ENCODE assay signal across 1 cellular context in the genomic region with DNA sequence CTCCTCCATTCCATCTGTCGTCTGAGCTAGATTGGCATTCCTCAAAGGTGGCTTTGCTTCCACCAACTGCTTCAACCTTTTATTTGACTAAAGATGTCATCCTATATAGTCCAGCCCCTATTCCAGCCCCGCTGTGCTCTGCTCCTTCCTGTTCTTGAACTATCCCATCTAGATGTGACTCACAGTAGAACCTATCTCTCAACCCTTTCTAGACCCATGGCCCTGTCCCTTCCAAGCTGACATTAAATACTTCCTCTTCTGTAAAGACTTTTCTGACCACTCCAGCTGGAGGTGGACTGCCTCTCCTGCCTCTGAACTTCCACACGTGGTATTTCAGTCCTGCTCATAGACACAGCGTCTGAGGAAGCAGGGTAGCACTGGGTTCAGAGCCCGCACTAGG.
TF ChIP-seq lines count a peak whose summit lies in the region.

No MANE protein-coding gene starts in this region.

TF ChIP-seq in K562, 482 proteins besides CTCF, POLR2A, EP300 and RAD21 (continued from another document):
- TF ChIP-seq, protein P1, sequence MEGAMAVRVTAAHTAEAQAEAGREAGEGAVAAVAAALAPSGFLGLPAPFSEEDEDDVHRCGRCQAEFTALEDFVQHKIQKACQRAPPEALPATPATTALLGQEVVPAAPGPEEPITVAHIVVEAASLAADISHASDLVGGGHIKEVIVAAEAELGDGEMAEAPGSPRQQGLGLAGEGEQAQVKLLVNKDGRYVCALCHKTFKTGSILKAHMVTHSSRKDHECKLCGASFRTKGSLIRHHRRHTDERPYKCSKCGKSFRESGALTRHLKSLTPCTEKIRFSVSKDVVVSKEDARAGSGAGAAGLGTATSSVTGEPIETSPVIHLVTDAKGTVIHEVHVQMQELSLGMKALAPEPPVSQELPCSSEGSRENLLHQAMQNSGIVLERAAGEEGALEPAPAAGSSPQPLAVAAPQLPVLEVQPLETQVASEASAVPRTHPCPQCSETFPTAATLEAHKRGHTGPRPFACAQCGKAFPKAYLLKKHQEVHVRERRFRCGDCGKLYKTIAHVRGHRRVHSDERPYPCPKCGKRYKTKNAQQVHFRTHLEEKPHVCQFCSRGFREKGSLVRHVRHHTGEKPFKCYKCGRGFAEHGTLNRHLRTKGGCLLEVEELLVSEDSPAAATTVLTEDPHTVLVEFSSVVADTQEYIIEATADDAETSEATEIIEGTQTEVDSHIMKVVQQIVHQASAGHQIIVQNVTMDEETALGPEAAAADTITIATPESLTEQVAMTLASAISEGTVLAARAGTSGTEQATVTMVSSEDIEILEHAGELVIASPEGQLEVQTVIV (CRISPR knock-in tag; IDR thresholded peaks at IDR 0.05; ENCODE audit: borderline replicate concordance): no peak
- TF ChIP-seq ZNF23 (CRISPR knock-in tag; IDR thresholded peaks at IDR 0.05) (0 out of 2 replicates have a peak, but pooled peaks have one; percentile 21), NR3C1 (CRISPR knock-in tag; IDR thresholded peaks at IDR 0.05) (no peak), JUND (IDR thresholded peaks at IDR 0.05; ENCODE audit: borderline replicate concordance, low read depth, low read length) (peak; percentile 32; the same call in 1 of the 2 replicates), JUND (tag; IDR thresholded peaks at IDR 0.05; ENCODE audit: borderline replicate concordance, low read depth, low read length) (peak; percentile 37; the same call in 1 of the 3 replicates), CBFA2T3 (IDR thresholded peaks at IDR 0.05) (no peak), FOSL1 (tag; conservative IDR thresholded peaks at IDR 0.05) (peak; percentile 39; the same call in 1 of the 2 replicates), HNRNPL (IDR thresholded peaks at IDR 0.05; ENCODE audit: low read depth, low read length) (no peak), ZFP36 (IDR thresholded peaks at IDR 0.05; ENCODE audit: low read depth, low read length, partially characterized antibody) (peak; percentile 31)
- TF ChIP-seq, protein P2, sequence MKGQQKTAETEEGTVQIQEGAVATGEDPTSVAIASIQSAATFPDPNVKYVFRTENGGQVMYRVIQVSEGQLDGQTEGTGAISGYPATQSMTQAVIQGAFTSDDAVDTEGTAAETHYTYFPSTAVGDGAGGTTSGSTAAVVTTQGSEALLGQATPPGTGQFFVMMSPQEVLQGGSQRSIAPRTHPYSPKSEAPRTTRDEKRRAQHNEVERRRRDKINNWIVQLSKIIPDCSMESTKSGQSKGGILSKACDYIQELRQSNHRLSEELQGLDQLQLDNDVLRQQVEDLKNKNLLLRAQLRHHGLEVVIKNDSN (CRISPR knock-in tag; IDR thresholded peaks at IDR 0.05): 0 out of 2 replicates have a peak, but pooled peaks have one; percentile 19
